In genomic region chr14:95545769-95546168, GRCh38 we compare ENCODE assay signal across 13 cellular contexts. TPM values are rescaled to one million over a fixed set of nuclear protein-coding genes. Genes with fewer than 3 reads are reported as not detected.
DNase-seq lines count a peak whose midpoint lies in the region; TF ChIP-seq lines count a peak whose summit lies in the region.
"Had no signal": no experiment of that assay in that cellular context is flagged by ENCODE, and none has a peak within 500 bp of the region (broad histone marks: within the 10 kb centered on the region; RNA-seq: fewer than 3 reads in every experiment).

No MANE protein-coding gene starts in this region.

- TF ChIP-seq CTCF in NB4 (IDR thresholded peaks at IDR 0.05; ENCODE audit: low read depth, low read length), result no peak
- no peak for TF ChIP-seq CTCF in osteocyte (IDR thresholded peaks at IDR 0.05)

- H3K4me3 Mint-ChIP-seq in osteocyte (ENCODE audit: unreplicated experiment), result no peak overlapping the region
- H3K4me3 Mint-ChIP-seq: activated B cell treated with CpG ODN at 0.5 μM for 24 hours, naive B cell had no signal

- peak overlapping the region; percentile 42 for H3K27ac Mint-ChIP-seq in osteocyte (ENCODE audit: unreplicated experiment)
- H3K27ac Mint-ChIP-seq: activated B cell treated with CpG ODN at 0.5 μM for 24 hours had no signal

- no peak overlapping the region for H3K4me3 ChIP-seq in NB4 (ENCODE audit: low read depth, low read length)
- H3K4me3 ChIP-seq: heart left ventricle, tibial nerve had no signal

- DNase-seq in Daoy (ENCODE audit: low read depth) (peak; percentile 58), NB4 (ENCODE audit: low read depth) (peak; percentile 34), dermis blood vessel endothelial cell (peak; percentile 74), osteocyte (ENCODE audit: extremely low spot score, unreplicated experiment) (no peak), NCI-H1092 (lab: John Stamatoyannopoulos, UW) (no peak), SKM-1 treated with dmso at 0.1 percent for 144 hours (lab: John Stamatoyannopoulos, UW; ENCODE audit: unreplicated experiment) (no peak), G401 (ENCODE audit: low spot score) (no peak)
- DNase-seq in stimulated activated CD4-positive, alpha-beta T cell treated with anti-CD3 and anti-CD28 coated beads, Interleukin-4, amount 100 ng/mL, for 24 hours, result no peak
- DNase-seq: activated B cell treated with CpG ODN at 0.5 μM for 24 hours; heart left ventricle; naive B cell; stimulated activated CD4-positive, alpha-beta T cell treated with anti-CD3 and anti-CD28 coated beads, Interleukin-4, amount 100 ng/mL, for 1 hour had no signal

- in situ Hi-C loops in G401 (cut with HindIII; ENCODE audit: low sequenced_read_pairs), result no loop called here

- no peak for TF ChIP-seq POLR2A in NB4 (IDR thresholded peaks at IDR 0.05; ENCODE audit: extremely low read depth, insufficient read length)

- peaks cover 28% of the 10 kb centered on the region for H3K36me3 Mint-ChIP-seq in osteocyte (ENCODE audit: unreplicated experiment)

- no peaks in the 10 kb centered on the region for H3K9me3 Mint-ChIP-seq in osteocyte (ENCODE audit: unreplicated experiment)
- H3K9me3 Mint-ChIP-seq: activated B cell treated with CpG ODN at 0.5 μM for 24 hours, naive B cell had no signal

- peaks cover 46% of the 10 kb centered on the region for H3K4me1 Mint-ChIP-seq in osteocyte (ENCODE audit: unreplicated experiment)

- no peaks in the 10 kb centered on the region for H3K27me3 Mint-ChIP-seq in osteocyte (ENCODE audit: unreplicated experiment)
- H3K27me3 Mint-ChIP-seq: activated B cell treated with CpG ODN at 0.5 μM for 24 hours, naive B cell had no signal

RNA-seq across cellular contexts. Expression of gene GLRX5, which starts 10.9 kb away (rescaled TPM):
- 90.1 and 93.3 TPM in 2 replicates for total RNA-seq in Daoy (2014; rRNA removed; shearing (Covaris generic))
- total RNA-seq in dermis blood vessel endothelial cell, result 50.2 and 56.9 TPM in 2 replicates
- 53.1 and 55.1 TPM in 2 replicates for total RNA-seq in osteocyte
- total RNA-seq in G401 (2014; rRNA removed; shearing (Covaris generic)), result 104 and 105 TPM in 2 replicates

RNA-seq across cellular contexts. Expression of gene SYNE3, which starts 29.3 kb away (rescaled TPM):
- 0.54 and 1.5 TPM in 2 replicates for total RNA-seq in Daoy (2014; rRNA removed; shearing (Covaris generic))
- total RNA-seq in dermis blood vessel endothelial cell, result 15.5 and 33.6 TPM in 2 replicates
- total RNA-seq in osteocyte, result 105 and 114 TPM in 2 replicates
- 0.55 and 2.4 TPM in 2 replicates for total RNA-seq in G401 (2014; rRNA removed; shearing (Covaris generic))

Comparison
In these comparisons a context has a peak if more than half of its experiments do, and no peak if none do; other contexts are left out.
1. DNase-seq: peak in Daoy (single experiment), NB4 (single experiment) and dermis blood vessel endothelial cell (single experiment); none in osteocyte (single experiment), NCI-H1092 (single experiment), SKM-1 treated with dmso at 0.1 percent for 144 hours (single experiment), stimulated activated CD4-positive, alpha-beta T cell treated with anti-CD3 and anti-CD28 coated beads, Interleukin-4, amount 100 ng/mL, for 24 hours (single experiment) and G401 (single experiment).